In the genomic region with DNA sequence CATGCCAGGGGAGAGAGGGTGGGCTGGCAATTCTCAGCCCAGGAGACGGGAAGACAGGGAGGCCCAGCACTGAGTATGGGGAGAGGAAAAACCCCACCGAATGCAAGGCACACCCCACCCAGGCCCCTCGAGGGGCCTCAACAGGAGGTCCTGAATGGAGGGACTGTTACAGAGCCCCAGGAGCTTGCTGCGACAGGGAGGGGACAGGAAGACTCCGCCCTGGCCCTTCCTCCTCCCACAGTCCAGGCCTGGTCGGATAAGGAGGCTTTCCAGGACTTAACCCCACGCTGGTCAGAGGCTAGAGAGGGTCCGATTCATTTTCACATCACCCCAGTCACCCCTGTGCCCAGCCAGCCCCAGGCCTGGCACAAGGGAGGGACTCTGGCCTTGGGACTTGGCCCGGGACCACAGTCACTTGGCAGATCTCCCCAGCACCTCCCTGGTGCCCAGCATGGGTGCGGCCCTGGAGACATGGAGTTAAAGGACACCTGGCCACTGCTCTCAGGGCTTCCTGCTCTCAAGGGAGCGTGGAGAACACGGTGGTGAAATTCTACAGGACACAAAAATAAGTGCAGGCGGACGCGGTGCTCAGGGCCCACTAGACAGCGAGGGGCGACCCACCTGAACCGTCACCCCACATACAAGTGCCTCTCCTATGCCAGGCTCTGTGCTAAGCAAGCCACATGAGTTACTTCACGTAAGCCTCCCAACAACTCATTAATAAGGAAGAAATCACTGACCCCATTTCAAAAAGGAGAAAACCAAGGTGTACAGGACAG, we compare ENCODE assay signal across 8 cellular contexts. TPM values are rescaled to one million over a fixed set of nuclear protein-coding genes. Genes with fewer than 3 reads are reported as not detected.
A peak's percentile ranks its signal among the peaks of the same experiment; 100 is the strongest.
DNase-seq lines count a peak whose midpoint lies in the region; ATAC-seq and FAIRE-seq lines count a peak whose summit lies in the region.

No MANE protein-coding gene starts in this region.

- CTCF ChIA-PET in activated CD8-positive, alpha-beta memory T cell treated with anti-CD3 and anti-CD28 coated beads, Interleukin-2, amount 10 ng/mL, durations not matched to agents 7 days and 5 days (lab: Charles Lee): interaction anchor here (0.8 to 1.6 kb wide), 3 partner anchors 9 to 41 kb away, joined by 3 to 6 read pairs (median 4); no protein-coding TSS in a partner anchor
- CTCF ChIA-PET in activated CD8-positive, alpha-beta T cell treated with anti-CD3 and anti-CD28 coated beads, Interleukin-2, amount 10 ng/mL, durations not matched to agents 7 days and 5 days (lab: Charles Lee): interaction anchor here (1.2 to 1.3 kb wide), 2 partner anchors 9 to 10 kb away, joined by 3 read pairs; no protein-coding TSS in a partner anchor

- H3K4me3 Mint-ChIP-seq in activated CD8-positive, alpha-beta memory T cell treated with anti-CD3 and anti-CD28 coated beads, Interleukin-2, amount 10 ng/mL, durations not matched to agents 7 days and 5 days: peak overlapping the region; percentile 77
- peak overlapping the region; percentile 80 for H3K4me3 Mint-ChIP-seq in activated CD8-positive, alpha-beta T cell treated with anti-CD3 and anti-CD28 coated beads, Interleukin-2, amount 10 ng/mL, durations not matched to agents 7 days and 5 days

- no peaks in the 10 kb centered on the region for H3K9me3 Mint-ChIP-seq in activated CD8-positive, alpha-beta memory T cell treated with anti-CD3 and anti-CD28 coated beads, Interleukin-2, amount 10 ng/mL, durations not matched to agents 7 days and 5 days (ENCODE audit: low read depth)
- H3K9me3 Mint-ChIP-seq in activated CD8-positive, alpha-beta T cell treated with anti-CD3 and anti-CD28 coated beads, Interleukin-2, amount 10 ng/mL, durations not matched to agents 7 days and 5 days (ENCODE audit: insufficient read depth): no peaks in the 10 kb centered on the region

- H3K27me3 Mint-ChIP-seq in activated CD8-positive, alpha-beta memory T cell treated with anti-CD3 and anti-CD28 coated beads, Interleukin-2, amount 10 ng/mL, durations not matched to agents 7 days and 5 days: no peaks in the 10 kb centered on the region
- no peaks in the 10 kb centered on the region for H3K27me3 Mint-ChIP-seq in activated CD8-positive, alpha-beta T cell treated with anti-CD3 and anti-CD28 coated beads, Interleukin-2, amount 10 ng/mL, durations not matched to agents 7 days and 5 days (ENCODE audit: low read depth)

- no peak for FAIRE-seq in GM19239 (lab: Jason Lieb, UNC)

- intact Hi-C loops in left cardiac atrium (cut with DNase I): no loop called here
- intact Hi-C loops in sciatic nerve (cut with DNase I): no loop called here

- peaks cover 47% of the 10 kb centered on the region for H3K4me1 Mint-ChIP-seq in activated CD8-positive, alpha-beta memory T cell treated with anti-CD3 and anti-CD28 coated beads, Interleukin-2, amount 10 ng/mL, durations not matched to agents 7 days and 5 days
- H3K4me1 Mint-ChIP-seq in activated CD8-positive, alpha-beta T cell treated with anti-CD3 and anti-CD28 coated beads, Interleukin-2, amount 10 ng/mL, durations not matched to agents 7 days and 5 days (ENCODE audit: low read depth): peaks cover 65% of the 10 kb centered on the region

- no peak for ATAC-seq in activated CD8-positive, alpha-beta memory T cell treated with anti-CD3 and anti-CD28 coated beads, Interleukin-2, amount 10 ng/mL, durations not matched to agents 7 days and 5 days
- no peak for ATAC-seq in activated CD8-positive, alpha-beta T cell treated with anti-CD3 and anti-CD28 coated beads, Interleukin-2, amount 10 ng/mL, durations not matched to agents 7 days and 5 days
- ATAC-seq in left cardiac atrium (peak; percentile 51 to 57), sciatic nerve (peak; percentile 67), HG02840 (IDR thresholded peaks at IDR 0.05; ENCODE audit: low FRiP score, unreplicated experiment) (no peak)

- H3K27ac Mint-ChIP-seq in activated CD8-positive, alpha-beta memory T cell treated with anti-CD3 and anti-CD28 coated beads, Interleukin-2, amount 10 ng/mL, durations not matched to agents 7 days and 5 days: peak overlapping the region; percentile 52
- H3K27ac Mint-ChIP-seq in activated CD8-positive, alpha-beta T cell treated with anti-CD3 and anti-CD28 coated beads, Interleukin-2, amount 10 ng/mL, durations not matched to agents 7 days and 5 days: peak overlapping the region; percentile 23

- H3K36me3 Mint-ChIP-seq in activated CD8-positive, alpha-beta memory T cell treated with anti-CD3 and anti-CD28 coated beads, Interleukin-2, amount 10 ng/mL, durations not matched to agents 7 days and 5 days: peaks cover 10% of the 10 kb centered on the region
- peaks cover 39% of the 10 kb centered on the region for H3K36me3 Mint-ChIP-seq in activated CD8-positive, alpha-beta T cell treated with anti-CD3 and anti-CD28 coated beads, Interleukin-2, amount 10 ng/mL, durations not matched to agents 7 days and 5 days (ENCODE audit: low read depth)

- no peak for DNase-seq in activated CD8-positive, alpha-beta memory T cell treated with anti-CD3 and anti-CD28 coated beads, Interleukin-2, amount 10 ng/mL, durations not matched to agents 7 days and 5 days
- DNase-seq in activated CD8-positive, alpha-beta memory T cell treated with anti-CD3 and anti-CD28 coated beads for 24 hours: no peak
- no peak for DNase-seq in activated CD8-positive, alpha-beta T cell treated with anti-CD3 and anti-CD28 coated beads, Interleukin-2, amount 10 ng/mL, durations not matched to agents 7 days and 5 days
- DNase-seq in left cardiac atrium (peak; percentile 72), sciatic nerve (ENCODE audit: low spot score) (peak; percentile 80), GM19239 (ENCODE audit: insufficient read length, low spot score) (no peak), NCI-H446 (lab: John Stamatoyannopoulos, UW) (no peak)

- POLR2A ChIA-PET in activated CD8-positive, alpha-beta T cell treated with anti-CD3 and anti-CD28 coated beads, Interleukin-2, amount 10 ng/mL, durations not matched to agents 7 days and 5 days (lab: Charles Lee): interaction anchor here (1.8 kb wide), 1 partner anchor 11 kb away, joined by 8 read pairs; no protein-coding TSS in a partner anchor

RNA-seq across cellular contexts. Expression of a gene that starts 44.8 kb away (rescaled TPM):
- 10 to 100 TPM; 22.8 to 26.0 TPM for total RNA-seq in activated CD8-positive, alpha-beta memory T cell treated with anti-CD3 and anti-CD28 coated beads, Interleukin-2, amount 10 ng/mL, durations not matched to agents 7 days and 5 days
- total RNA-seq in activated CD8-positive, alpha-beta T cell treated with anti-CD3 and anti-CD28 coated beads, Interleukin-2, amount 10 ng/mL, durations not matched to agents 7 days and 5 days: 10 to 100 TPM; 24.2 to 25.3 TPM
- 10 to 100 TPM; 40.4 to 41.5 TPM for total RNA-seq in left cardiac atrium
- total RNA-seq in sciatic nerve: 113 TPM

Comparison
In these comparisons a context has a peak if more than half of its experiments do, and no peak if none do; other contexts are left out.
1. ATAC-seq: peak in left cardiac atrium (2 of 2) and sciatic nerve (single experiment); none in activated CD8-positive, alpha-beta memory T cell treated with anti-CD3 and anti-CD28 coated beads, Interleukin-2, amount 10 ng/mL, durations not matched to agents 7 days and 5 days (single experiment), activated CD8-positive, alpha-beta T cell treated with anti-CD3 and anti-CD28 coated beads, Interleukin-2, amount 10 ng/mL, durations not matched to agents 7 days and 5 days (single experiment) and HG02840 (single experiment).
2. DNase-seq: peak in left cardiac atrium (single experiment) and sciatic nerve (single experiment); none in activated CD8-positive, alpha-beta memory T cell treated with anti-CD3 and anti-CD28 coated beads, Interleukin-2, amount 10 ng/mL, durations not matched to agents 7 days and 5 days (single experiment), activated CD8-positive, alpha-beta memory T cell treated with anti-CD3 and anti-CD28 coated beads for 24 hours (single experiment), activated CD8-positive, alpha-beta T cell treated with anti-CD3 and anti-CD28 coated beads, Interleukin-2, amount 10 ng/mL, durations not matched to agents 7 days and 5 days (single experiment), GM19239 (single experiment) and NCI-H446 (0 of 2).